ENCODE assay signal across 11 cellular contexts in genomic region chr9:81113408-81114124, GRCh38.
A peak's percentile ranks its signal among the peaks of the same experiment; 100 is the strongest.
DNase-seq lines count a peak whose midpoint lies in the region; ATAC-seq and TF ChIP-seq lines count a peak whose summit lies in the region.
"Had no signal": no experiment of that assay in that cellular context is flagged by ENCODE, and none has a peak within 500 bp of the region (broad histone marks: within the 10 kb centered on the region; RNA-seq: fewer than 3 reads in every experiment).

No MANE protein-coding gene starts in this region.

- H3K9me3 ChIP-seq in CD8-positive, alpha-beta T cell (ENCODE audit: low read length): no peaks in the 10 kb centered on the region
- no peaks in the 10 kb centered on the region for H3K9me3 ChIP-seq in breast epithelium
- H3K9me3 ChIP-seq: pancreas had no signal

- intact Hi-C loops in CD8-positive, alpha-beta T cell (cut with DNase I, micrococcal nuclease): no loop called here
- intact Hi-C loops in breast epithelium (cut with DNase I; ENCODE audit: low total_unique reads): no loop called here

- TF ChIP-seq CTCF in CD8-positive, alpha-beta T cell (IDR thresholded peaks at IDR 0.05): no peak
- TF ChIP-seq CTCF in astrocyte of the spinal cord (IDR thresholded peaks at IDR 0.05; ENCODE audit: low read depth, low read length) (no peak), breast epithelium (IDR thresholded peaks at IDR 0.05) (no peak)

- in situ Hi-C loops in astrocyte of the spinal cord (cut with HindIII; ENCODE audit: low sequenced_read_pairs): no loop called here

- DNase-seq in CD8-positive, alpha-beta T cell: no peak
- DNase-seq in NCI-H2081 treated with DMSO at 0.1 percent for 48 hours (lab: John Stamatoyannopoulos, UW) (peak; percentile 86), astrocyte of the spinal cord (ENCODE audit: low read depth, low spot score) (peak; percentile 32), breast epithelium (ENCODE audit: low spot score in 2 of 2) (no peak)
- DNase-seq in stimulated activated effector memory CD8-positive, alpha-beta T cell treated with anti-CD3 and anti-CD28 coated beads, Interleukin-12 subunit alpha, Interleukin-12 subunit beta, amount 100 ng/mL, for 72 hours (ENCODE audit: low spot score in 2 of 2): no peak
- DNase-seq in stimulated activated CD4-positive, alpha-beta T cell treated with anti-CD3 and anti-CD28 coated beads, Interleukin-4, amount 100 ng/mL, for 1 hour: no peak
- DNase-seq: GM23248; pancreas; stimulated activated naive CD4-positive, alpha-beta T cell treated with Interleukin-2 at 50 U/mL for 16 hours had no signal

- peaks cover 9% of the 10 kb centered on the region for H3K27me3 Mint-ChIP-seq in CD8-positive, alpha-beta T cell (ENCODE audit: low read depth)

- TF ChIP-seq POLR2A in breast epithelium (IDR thresholded peaks at IDR 0.05): no peak

- H3K4me1 Mint-ChIP-seq in CD8-positive, alpha-beta T cell (ENCODE audit: low read depth): peaks cover 13% of the 10 kb centered on the region
- H3K4me1 Mint-ChIP-seq in stimulated activated effector memory CD8-positive, alpha-beta T cell treated with anti-CD3 and anti-CD28 coated beads, Interleukin-12 subunit alpha, Interleukin-12 subunit beta, amount 100 ng/mL, for 72 hours: no peaks in the 10 kb centered on the region

- peak overlapping the region; percentile 58 for H3K27ac Mint-ChIP-seq in CD8-positive, alpha-beta T cell
- no peak overlapping the region for H3K27ac Mint-ChIP-seq in stimulated activated effector memory CD8-positive, alpha-beta T cell treated with anti-CD3 and anti-CD28 coated beads, Interleukin-12 subunit alpha, Interleukin-12 subunit beta, amount 100 ng/mL, for 72 hours

- CTCF ChIA-PET in CD8-positive, alpha-beta T cell (lab: Charles Lee): no interaction called here

- no peak overlapping the region for H3K4me3 Mint-ChIP-seq in CD8-positive, alpha-beta T cell
- no peak overlapping the region for H3K4me3 Mint-ChIP-seq in stimulated activated effector memory CD8-positive, alpha-beta T cell treated with anti-CD3 and anti-CD28 coated beads, Interleukin-12 subunit alpha, Interleukin-12 subunit beta, amount 100 ng/mL, for 72 hours

- peaks cover 2% of the 10 kb centered on the region for H3K9me3 Mint-ChIP-seq in CD8-positive, alpha-beta T cell
- H3K9me3 Mint-ChIP-seq in stimulated activated effector memory CD8-positive, alpha-beta T cell treated with anti-CD3 and anti-CD28 coated beads, Interleukin-12 subunit alpha, Interleukin-12 subunit beta, amount 100 ng/mL, for 72 hours: peaks cover 6% of the 10 kb centered on the region

- H3K27ac ChIP-seq in CD8-positive, alpha-beta T cell (ENCODE audit: low read depth, low read length): no peak overlapping the region
- no peak overlapping the region for H3K27ac ChIP-seq in breast epithelium
- H3K27ac ChIP-seq: GM23248, pancreas had no signal

- H3K36me3 ChIP-seq in CD8-positive, alpha-beta T cell (ENCODE audit: insufficient read depth, low read length): no peaks in the 10 kb centered on the region
- H3K36me3 ChIP-seq in breast epithelium: no peaks in the 10 kb centered on the region
- H3K36me3 ChIP-seq: pancreas had no signal

- H3K4me3 ChIP-seq in CD8-positive, alpha-beta T cell (ENCODE audit: low read depth, low read length): no peak overlapping the region
- H3K4me3 ChIP-seq in astrocyte of the spinal cord (ENCODE audit: low read depth, low read length): no peak overlapping the region
- no peak overlapping the region for H3K4me3 ChIP-seq in breast epithelium
- H3K4me3 ChIP-seq: GM23248, pancreas had no signal

- ATAC-seq in CD8-positive, alpha-beta T cell: peak; percentile 14
- ATAC-seq in HG02759 (IDR thresholded peaks at IDR 0.05; ENCODE audit: unreplicated experiment) (peak; percentile 58), HG03025 (IDR thresholded peaks at IDR 0.05; ENCODE audit: low FRiP score, unreplicated experiment) (no peak)
- no peak for ATAC-seq in stimulated activated effector memory CD8-positive, alpha-beta T cell treated with anti-CD3 and anti-CD28 coated beads, Interleukin-12 subunit alpha, Interleukin-12 subunit beta, amount 100 ng/mL, for 72 hours

- POLR2A ChIA-PET in CD8-positive, alpha-beta T cell (lab: Charles Lee): no interaction called here

- H3K36me3 Mint-ChIP-seq in CD8-positive, alpha-beta T cell: no peaks in the 10 kb centered on the region
- H3K36me3 Mint-ChIP-seq in stimulated activated effector memory CD8-positive, alpha-beta T cell treated with anti-CD3 and anti-CD28 coated beads, Interleukin-12 subunit alpha, Interleukin-12 subunit beta, amount 100 ng/mL, for 72 hours: no peaks in the 10 kb centered on the region

- H3K27me3 ChIP-seq in CD8-positive, alpha-beta T cell (ENCODE audit: insufficient read depth, low read length): no peaks in the 10 kb centered on the region
- H3K27me3 ChIP-seq in breast epithelium: no peaks in the 10 kb centered on the region
- H3K27me3 ChIP-seq: pancreas had no signal

- peaks cover 14% of the 10 kb centered on the region for H3K4me1 ChIP-seq in CD8-positive, alpha-beta T cell (ENCODE audit: insufficient read depth, low read length)
- H3K4me1 ChIP-seq in breast epithelium: no peaks in the 10 kb centered on the region

Comparison
In these comparisons a context has a peak if more than half of its experiments do, and no peak if none do; other contexts are left out.
1. ATAC-seq: peak in CD8-positive, alpha-beta T cell (single experiment) and HG02759 (single experiment); none in HG03025 (single experiment) and stimulated activated effector memory CD8-positive, alpha-beta T cell treated with anti-CD3 and anti-CD28 coated beads, Interleukin-12 subunit alpha, Interleukin-12 subunit beta, amount 100 ng/mL, for 72 hours (single experiment).
2. DNase-seq: peak in NCI-H2081 treated with DMSO at 0.1 percent for 48 hours (single experiment) and astrocyte of the spinal cord (single experiment); none in CD8-positive, alpha-beta T cell (0 of 7), stimulated activated effector memory CD8-positive, alpha-beta T cell treated with anti-CD3 and anti-CD28 coated beads, Interleukin-12 subunit alpha, Interleukin-12 subunit beta, amount 100 ng/mL, for 72 hours (0 of 2), stimulated activated CD4-positive, alpha-beta T cell treated with anti-CD3 and anti-CD28 coated beads, Interleukin-4, amount 100 ng/mL, for 1 hour (single experiment) and breast epithelium (0 of 2).